In genomic region chr1:209672705-209673630, GRCh38 we compare ENCODE assay signal across 8 cellular contexts. TPM values are rescaled to one million over a fixed set of nuclear protein-coding genes. Genes with fewer than 3 reads are reported as not detected.
A peak's percentile ranks its signal among the peaks of the same experiment; 100 is the strongest.
DNase-seq lines count a peak whose midpoint lies in the region; ATAC-seq and TF ChIP-seq lines count a peak whose summit lies in the region.

No MANE protein-coding gene starts in this region.

- peak overlapping the region; percentile 64 for H3K4me3 Mint-ChIP-seq in activated CD4-positive, alpha-beta memory T cell treated with anti-CD3 and anti-CD28 coated beads for 36 hours

- peaks cover 7% of the 10 kb centered on the region for H3K36me3 Mint-ChIP-seq in activated CD4-positive, alpha-beta memory T cell treated with anti-CD3 and anti-CD28 coated beads for 36 hours

- CTCF ChIA-PET in activated CD4-positive, alpha-beta memory T cell treated with anti-CD3 and anti-CD28 coated beads for 36 hours (lab: Charles Lee) = interaction anchor here (0.7 to 3.7 kb wide), 10 partner anchors 12 to 151 kb away, joined by 3 to 15 read pairs (median 3); no protein-coding TSS in a partner anchor

- no peaks in the 10 kb centered on the region for H3K9me3 ChIP-seq in neutrophil

- no peak overlapping the region for H2AFZ ChIP-seq in ACC112 (ENCODE audit: low read length, unreplicated experiment)

- H3K27ac ChIP-seq in ACC112 (ENCODE audit: low read depth, low read length) (peak overlapping the region; percentile 71), neutrophil (peak overlapping the region; percentile 98)

- DNase-seq in activated CD4-positive, alpha-beta memory T cell treated with anti-CD3 and anti-CD28 coated beads for 36 hours = peak; percentile 72
- no peak for DNase-seq in omental fat pad (ENCODE audit: low spot score)
- no peak for DNase-seq in HuH-7.5 (ENCODE audit: low spot score)
- DNase-seq in AML-193 (lab: John Stamatoyannopoulos, UW) = no peak

- H3K4me3 ChIP-seq in ACC112 (ENCODE audit: low read depth, low read length) = peak overlapping the region; percentile 15; the same call in 1 of the 2 replicates
- H3K4me3 ChIP-seq in neutrophil (ENCODE audit: low read depth in 1 of 2, low read length in 1 of 2) = peak overlapping the region; percentile 79 to 95

- H3K4me1 ChIP-seq in ACC112 (ENCODE audit: control insufficient read depth, insufficient read depth, low read length, unreplicated experiment) = peaks cover 26% of the 10 kb centered on the region
- peaks cover 74 to 89% of the 10 kb centered on the region in 2 experiments for H3K4me1 ChIP-seq in neutrophil (ENCODE audit: control insufficient read depth in 1 of 2, insufficient read depth in 1 of 2, low read depth in 1 of 2, low read length in 1 of 2)

- H3K4me1 Mint-ChIP-seq in activated CD4-positive, alpha-beta memory T cell treated with anti-CD3 and anti-CD28 coated beads for 36 hours (ENCODE audit: low read depth) = peaks cover 60% of the 10 kb centered on the region

- no peaks in the 10 kb centered on the region for H3K9me3 Mint-ChIP-seq in activated CD4-positive, alpha-beta memory T cell treated with anti-CD3 and anti-CD28 coated beads for 36 hours

- H3K79me2 ChIP-seq in ACC112 (ENCODE audit: control insufficient read depth, insufficient read depth, low read length, unreplicated experiment) = no peaks in the 10 kb centered on the region

- H3K27me3 ChIP-seq in ACC112 (ENCODE audit: insufficient read depth, low read length) (no peaks in the 10 kb centered on the region), neutrophil (peaks cover 2% of the 10 kb centered on the region)

- POLR2A ChIA-PET in activated CD4-positive, alpha-beta memory T cell treated with anti-CD3 and anti-CD28 coated beads for 36 hours (lab: Charles Lee) = interaction anchor here (0.7 to 2.1 kb wide), 7 partner anchors 14 to 112 kb away, joined by 3 to 10 read pairs (median 4); partner anchors contain the start of genes C1orf74 and TRAF3IP3

- peak overlapping the region; percentile 85 for H3K27ac Mint-ChIP-seq in activated CD4-positive, alpha-beta memory T cell treated with anti-CD3 and anti-CD28 coated beads for 36 hours

- H3K27me3 Mint-ChIP-seq in activated CD4-positive, alpha-beta memory T cell treated with anti-CD3 and anti-CD28 coated beads for 36 hours = peaks cover 22% of the 10 kb centered on the region

- TF ChIP-seq CTCF in neutrophil (IDR thresholded peaks at IDR 0.05) (no peak), omental fat pad (IDR thresholded peaks at IDR 0.05) (no peak)

- no peaks in the 10 kb centered on the region for H3K36me3 ChIP-seq in ACC112 (ENCODE audit: insufficient read depth, low read length)
- H3K36me3 ChIP-seq in neutrophil = no peaks in the 10 kb centered on the region

- intact Hi-C loops in activated CD4-positive, alpha-beta memory T cell treated with anti-CD3 and anti-CD28 coated beads for 36 hours (cut with micrococcal nuclease) = loop anchor here (1.0 to 2.0 kb wide), 5 partner anchors 22 to 660 kb away; no protein-coding TSS in a partner anchor

- peak; percentile 93 for ATAC-seq in GM18909 (IDR thresholded peaks at IDR 0.05; ENCODE audit: poor library complexity, unreplicated experiment)
- ATAC-seq in HG03045 (IDR thresholded peaks at IDR 0.05; ENCODE audit: unreplicated experiment) = peak; percentile 84
- ATAC-seq in omental fat pad (ENCODE audit: low FRiP score) = no peak

RNA-seq across cellular contexts. Expression of gene G0S2, which starts 2.2 kb away (rescaled TPM):
- 10 to 100 TPM; 92.7 to 93.1 TPM for total RNA-seq in activated CD4-positive, alpha-beta memory T cell treated with anti-CD3 and anti-CD28 coated beads for 36 hours
- 1,000 to 10,000 TPM in 3 of 4 donors, 100 to 1,000 TPM in 1; 423 to 6,912 (median 1,538) TPM for total RNA-seq in omental fat pad

RNA-seq across cellular contexts. Expression of gene LAMB3, which starts 20.7 kb away (rescaled TPM):
- 10 to 100 TPM; 14.6 to 14.7 TPM for total RNA-seq in activated CD4-positive, alpha-beta memory T cell treated with anti-CD3 and anti-CD28 coated beads for 36 hours
- total RNA-seq in omental fat pad = 10 to 100 TPM in 1 of 4 donors, 1 to 10 TPM in 3; 2.5 to 69.9 (median 6.3) TPM

RNA-seq across cellular contexts. Expression of gene HSD11B1, which starts 31.7 kb away (rescaled TPM):
- 10 to 100 TPM; 22.4 to 23.9 TPM for total RNA-seq in activated CD4-positive, alpha-beta memory T cell treated with anti-CD3 and anti-CD28 coated beads for 36 hours
- 10 to 100 TPM; 12.8 to 47.3 (median 18.0) TPM for total RNA-seq in omental fat pad

Comparison
In these comparisons a context has a peak if more than half of its experiments do, and no peak if none do; other contexts are left out.
1. RNA of gene G0S2, which starts 2.2 kb away (total RNA-seq): 423 to 6,912 TPM in omental fat pad; 92.7 to 93.1 TPM in activated CD4-positive, alpha-beta memory T cell treated with anti-CD3 and anti-CD28 coated beads for 36 hours; every median in the first group is over 4 times any median in the second.